27 cellular contexts compared by ENCODE assay signal in the genomic region with DNA sequence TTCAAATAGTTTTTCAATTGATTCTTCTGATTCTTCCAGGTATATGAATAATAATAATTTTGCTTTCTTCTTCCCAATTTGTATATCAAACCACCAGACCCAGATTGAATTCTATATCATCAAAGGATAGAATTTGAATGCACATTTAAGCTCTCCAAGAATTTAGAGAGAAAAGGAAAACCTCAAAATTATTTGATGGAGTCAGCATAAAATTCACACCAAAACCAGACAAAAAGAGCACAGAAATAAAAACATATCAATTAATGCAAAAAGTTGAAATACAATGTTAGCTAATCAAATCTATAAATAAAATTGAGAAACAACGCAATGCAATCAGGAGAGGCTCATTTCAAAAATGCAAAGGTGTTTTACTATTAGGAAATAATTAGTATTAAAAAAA.
"Had no signal": no experiment of that assay in that cellular context is flagged by ENCODE, and none has a peak within 500 bp of the region (broad histone marks: within the 10 kb centered on the region; RNA-seq: fewer than 3 reads in every experiment).

No MANE protein-coding gene starts in this region.

- H3K9me3 ChIP-seq: colonic mucosa, esophagus muscularis mucosa, esophagus squamous epithelium, gastrocnemius medialis, gastroesophageal sphincter, heart left ventricle, heart right ventricle had no signal

- H3K4me3 ChIP-seq: colonic mucosa, coronary artery, dorsolateral prefrontal cortex, esophagus muscularis mucosa, esophagus squamous epithelium, gastrocnemius medialis, gastroesophageal sphincter, heart left ventricle, heart right ventricle had no signal

- H3K27me3 ChIP-seq: colonic mucosa, dorsolateral prefrontal cortex, esophagus muscularis mucosa, gastrocnemius medialis, gastroesophageal sphincter, heart left ventricle, heart right ventricle had no signal

- H3K4me1 ChIP-seq: colonic mucosa, foreskin keratinocyte, gastrocnemius medialis had no signal

- FAIRE-seq: colon, endometrium, endothelial cell of umbilical vein, frontal cortex had no signal

- H3K27ac ChIP-seq: colonic mucosa, coronary artery, dorsolateral prefrontal cortex, epithelial cell of prostate, esophagus muscularis mucosa, esophagus squamous epithelium, foreskin keratinocyte, gastrocnemius medialis, gastroesophageal sphincter, heart left ventricle, heart right ventricle had no signal

- DNase-seq: colonic mucosa; cortex of kidney; dermis blood vessel endothelial cell; dorsolateral prefrontal cortex; effector CD4-positive, alpha-beta T cell; effector CD8-positive, alpha-beta T cell; effector memory CD4-positive, alpha-beta T cell; effector memory CD8-positive, alpha-beta T cell; endodermal cell; erythroblast; esophagus squamous epithelium; foreskin fibroblast; foreskin keratinocyte; foreskin melanocyte; gastrocnemius medialis; glutamatergic neuron; heart left ventricle; heart right ventricle had no signal

- ATAC-seq: effector memory CD8-positive, alpha-beta T cell; esophagus mucosa; foreskin keratinocyte; gastrocnemius medialis; gastroesophageal sphincter; heart left ventricle; heart right ventricle had no signal

- H3K36me3 ChIP-seq: colonic mucosa, esophagus muscularis mucosa, esophagus squamous epithelium, gastrocnemius medialis, gastroesophageal sphincter, heart left ventricle, heart right ventricle had no signal
